ENCODE assay signal across 9 cellular contexts in the genomic region with DNA sequence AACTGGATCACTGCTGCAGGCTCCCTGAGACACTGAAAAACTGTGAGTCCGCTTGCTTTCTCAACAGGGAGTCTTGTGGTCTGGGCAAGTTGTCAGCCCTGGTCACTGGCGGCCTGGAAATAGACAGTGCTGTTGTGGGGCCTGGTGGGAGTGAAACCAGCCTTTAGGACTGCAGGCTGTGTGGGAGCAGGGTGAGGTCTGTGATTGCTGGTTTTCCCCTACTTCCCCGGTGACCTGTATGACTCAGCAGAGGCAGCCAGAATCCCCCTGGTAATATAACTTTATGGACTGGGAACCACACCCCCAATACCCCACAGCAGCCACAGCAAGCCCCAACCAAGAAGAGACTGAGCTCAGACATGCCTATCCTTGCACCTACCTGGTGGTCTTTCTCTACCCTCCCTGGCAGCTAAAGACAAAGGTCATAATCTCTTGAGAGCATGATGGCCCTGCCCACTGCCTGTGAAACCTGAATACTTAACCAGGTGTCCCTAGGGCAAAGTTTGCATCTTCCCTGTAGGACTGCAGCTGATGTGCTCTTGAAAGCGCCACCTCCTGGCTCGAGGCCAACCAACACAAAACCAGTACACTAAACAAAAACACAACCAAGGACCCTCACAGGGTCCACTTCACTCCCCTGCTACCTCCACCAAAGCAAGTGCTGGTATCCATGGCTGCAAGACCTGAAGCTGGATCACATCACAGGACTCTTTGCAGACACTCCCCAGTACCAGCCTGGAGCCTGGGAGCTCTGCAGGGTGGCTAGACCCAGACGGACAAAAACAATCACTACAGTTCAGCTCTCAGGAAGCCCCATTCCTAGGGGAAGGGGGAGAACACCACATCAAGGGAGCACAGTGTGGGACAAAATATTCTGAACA. TPM values are rescaled to one million over a fixed set of nuclear protein-coding genes. Genes with fewer than 3 reads are reported as not detected.
DNase-seq lines count a peak whose midpoint lies in the region; ATAC-seq and TF ChIP-seq lines count a peak whose summit lies in the region.
"Had no signal": no experiment of that assay in that cellular context is flagged by ENCODE, and none has a peak within 500 bp of the region (broad histone marks: within the 10 kb centered on the region; RNA-seq: fewer than 3 reads in every experiment).

No MANE protein-coding gene starts in this region.

- H3K36me3 ChIP-seq in iPS-15b (ENCODE audit: control insufficient read depth, insufficient read depth, low read length), result no peaks in the 10 kb centered on the region

- peak; percentile 27 to 29 for DNase-seq in activated T-cell treated with anti-CD3 and anti-CD28 coated beads, Interleukin-2, amount 50 U/mL, for 72 hours
- DNase-seq in activated T-cell treated with anti-CD3 and anti-CD28 coated beads for 4 hours (no peak), NCI-H2171 treated with DMSO at 0.1 percent for 48 hours (lab: John Stamatoyannopoulos, UW) (peak; percentile 80), AG08396 (ENCODE audit: low spot score) (no peak), NCI-H774 (lab: John Stamatoyannopoulos, UW) (no peak)
- DNase-seq in CD4-positive, alpha-beta T cell, result no peak

- H3K27ac Mint-ChIP-seq in activated T-cell treated with anti-CD3 and anti-CD28 coated beads, Interleukin-2, amount 50 U/mL, for 72 hours, result no peak overlapping the region
- H3K27ac Mint-ChIP-seq in CD4-positive, alpha-beta T cell, result no peak overlapping the region

- peak overlapping the region; percentile 13 for H3K4me3 ChIP-seq in iPS-15b (ENCODE audit: low read depth, low read length)

- peaks cover 2% of the 10 kb centered on the region for H3K27me3 ChIP-seq in iPS-15b (ENCODE audit: control insufficient read depth, insufficient read depth, low read length)
- H3K27me3 ChIP-seq in CD4-positive, alpha-beta T cell (ENCODE audit: control insufficient read depth, insufficient read depth, low read length), result no peaks in the 10 kb centered on the region

- no peaks in the 10 kb centered on the region for H3K9me3 ChIP-seq in iPS-15b (ENCODE audit: control insufficient read depth, insufficient read depth, low read length)
- no peaks in the 10 kb centered on the region for H3K9me3 ChIP-seq in CD4-positive, alpha-beta T cell (ENCODE audit: control insufficient read depth, low read length)

- peak; percentile 76 to 83 for ATAC-seq in activated T-cell treated with anti-CD3 and anti-CD28 coated beads, Interleukin-2, amount 50 U/mL, for 72 hours (replicated peaks in 1 of 2)
- peak; percentile 98 for ATAC-seq in HG02938 (IDR thresholded peaks at IDR 0.05; ENCODE audit: unreplicated experiment)
- no peak for ATAC-seq in CD4-positive, alpha-beta T cell (ENCODE audit: poor library complexity)

- H3K9ac ChIP-seq in iPS-15b (ENCODE audit: low read depth, low read length), result peak overlapping the region; percentile 47

- peaks cover 9% of the 10 kb centered on the region for H3K4me1 Mint-ChIP-seq in activated T-cell treated with anti-CD3 and anti-CD28 coated beads, Interleukin-2, amount 50 U/mL, for 72 hours (ENCODE audit: low read depth)
- no peaks in the 10 kb centered on the region for H3K4me1 Mint-ChIP-seq in CD4-positive, alpha-beta T cell (ENCODE audit: low read depth)

- H3K4me3 Mint-ChIP-seq in activated T-cell treated with anti-CD3 and anti-CD28 coated beads, Interleukin-2, amount 50 U/mL, for 72 hours, result peak overlapping the region in 1 of 2 donors; percentile 25
- no peak overlapping the region for H3K4me3 Mint-ChIP-seq in CD4-positive, alpha-beta T cell

- no peak for TF ChIP-seq CTCF in CD4-positive, alpha-beta T cell (IDR thresholded peaks at IDR 0.05)

- peaks cover 7% of the 10 kb centered on the region for H3K27me3 Mint-ChIP-seq in activated T-cell treated with anti-CD3 and anti-CD28 coated beads, Interleukin-2, amount 50 U/mL, for 72 hours (ENCODE audit: low read depth)
- peaks cover 7% of the 10 kb centered on the region for H3K27me3 Mint-ChIP-seq in CD4-positive, alpha-beta T cell

- H3K36me3 Mint-ChIP-seq in activated T-cell treated with anti-CD3 and anti-CD28 coated beads, Interleukin-2, amount 50 U/mL, for 72 hours (ENCODE audit: insufficient read depth in 2 of 2), result no peaks in the 10 kb centered on the region
- H3K36me3 Mint-ChIP-seq in CD4-positive, alpha-beta T cell (ENCODE audit: low read depth), result no peaks in the 10 kb centered on the region

- POLR2A ChIA-PET in CD4-positive, alpha-beta T cell (lab: Charles Lee), result no interaction called here

- H3K27ac ChIP-seq in CD4-positive, alpha-beta T cell (ENCODE audit: low read depth, low read length), result no peak overlapping the region
- H3K27ac ChIP-seq: C4-2B had no signal

- peaks cover 10% of the 10 kb centered on the region for H3K4me1 ChIP-seq in iPS-15b (ENCODE audit: control insufficient read depth, insufficient read depth, low read length)

- intact Hi-C loops in CD4-positive, alpha-beta T cell (cut with DNase I, micrococcal nuclease), result no loop called here

- no peaks in the 10 kb centered on the region for H3K9me3 Mint-ChIP-seq in activated T-cell treated with anti-CD3 and anti-CD28 coated beads, Interleukin-2, amount 50 U/mL, for 72 hours
- no peaks in the 10 kb centered on the region for H3K9me3 Mint-ChIP-seq in CD4-positive, alpha-beta T cell

- CTCF ChIA-PET in CD4-positive, alpha-beta T cell (lab: Charles Lee), result no interaction called here

RNA-seq across cellular contexts. Expression of a gene that starts 7.2 kb away (rescaled TPM):
- total RNA-seq in activated T-cell treated with anti-CD3 and anti-CD28 coated beads, Interleukin-2, amount 50 U/mL, for 72 hours, result 1 to 10 TPM; 2.5 to 3.2 TPM
- total RNA-seq in CD4-positive, alpha-beta T cell, result under 1 TPM; 0.60 to 0.64 TPM

RNA-seq across cellular contexts. Expression of a gene that starts 50.5 kb away (rescaled TPM):
- 10 to 100 TPM; 65.4 to 75.7 TPM for total RNA-seq in activated T-cell treated with anti-CD3 and anti-CD28 coated beads, Interleukin-2, amount 50 U/mL, for 72 hours
- total RNA-seq in CD4-positive, alpha-beta T cell, result 10 to 100 TPM; 58.1 to 61.9 TPM

RNA-seq across cellular contexts. Expression of a gene that starts 50.7 kb away (rescaled TPM):
- 10 to 100 TPM; 50.3 to 53.1 TPM for total RNA-seq in activated T-cell treated with anti-CD3 and anti-CD28 coated beads, Interleukin-2, amount 50 U/mL, for 72 hours
- 10 to 100 TPM in 1 of 2 experiments, 1 to 10 TPM in 1; 9.4 to 11.1 TPM for total RNA-seq in CD4-positive, alpha-beta T cell

Comparison
In these comparisons a context has a peak if more than half of its experiments do, and no peak if none do; other contexts are left out.
1. DNase-seq: peak in activated T-cell treated with anti-CD3 and anti-CD28 coated beads, Interleukin-2, amount 50 U/mL, for 72 hours (2 of 2) and NCI-H2171 treated with DMSO at 0.1 percent for 48 hours (single experiment); none in activated T-cell treated with anti-CD3 and anti-CD28 coated beads for 4 hours (single experiment), AG08396 (single experiment), NCI-H774 (single experiment) and CD4-positive, alpha-beta T cell (0 of 10).
2. RNA of a gene that starts 50.7 kb away (total RNA-seq): 50.3 to 53.1 TPM in activated T-cell treated with anti-CD3 and anti-CD28 coated beads, Interleukin-2, amount 50 U/mL, for 72 hours; 9.4 to 11.1 TPM in CD4-positive, alpha-beta T cell; every median in the first group is over 4 times any median in the second.